Comparison of ENCODE assay signal across 8 cellular contexts in genomic region chr14:93114068-93114710, GRCh38. TPM values are rescaled to one million over a fixed set of nuclear protein-coding genes. Genes with fewer than 3 reads are reported as not detected.
DNase-seq lines count a peak whose midpoint lies in the region; ATAC-seq and TF ChIP-seq lines count a peak whose summit lies in the region.

No MANE protein-coding gene starts in this region.

- peaks cover 15% of the 10 kb centered on the region for H3K27me3 Mint-ChIP-seq in endothelial cell (ENCODE audit: unreplicated experiment)

- H3K36me3 ChIP-seq in neural cell (ENCODE audit: insufficient read depth, low read length) = no peaks in the 10 kb centered on the region

- H4K20me1 ChIP-seq in neural cell (ENCODE audit: insufficient read depth) = no peaks in the 10 kb centered on the region

- no peak overlapping the region for H3K27ac Mint-ChIP-seq in endothelial cell (ENCODE audit: unreplicated experiment)

- H3K4me1 Mint-ChIP-seq in endothelial cell (ENCODE audit: unreplicated experiment) = peaks cover 11% of the 10 kb centered on the region

- no peaks in the 10 kb centered on the region for H3K9me2 ChIP-seq in neural cell (ENCODE audit: insufficient read depth, low read length)

- peak overlapping the region; percentile 77 for H3K4me2 ChIP-seq in neural cell (ENCODE audit: low read length)

- H3K79me2 ChIP-seq in neural cell (replicated peaks; ENCODE audit: insufficient read depth, low read length) = peaks cover 18% of the 10 kb centered on the region

- ATAC-seq in HG03520 (IDR thresholded peaks at IDR 0.05; ENCODE audit: unreplicated experiment) (no peak), HG03457 (IDR thresholded peaks at IDR 0.05; ENCODE audit: unreplicated experiment) (no peak)

- H3K9me3 ChIP-seq in neural cell (ENCODE audit: low read length) = no peaks in the 10 kb centered on the region

- H3K27me3 ChIP-seq in neural cell (ENCODE audit: insufficient read depth, low read depth, low read length) = no peaks in the 10 kb centered on the region

- peak overlapping the region; percentile 84 for H3K4me3 Mint-ChIP-seq in endothelial cell (ENCODE audit: unreplicated experiment)

- H2AFZ ChIP-seq in neural cell (ENCODE audit: low read depth, low read length) = no peak overlapping the region

- peak overlapping the region; percentile 95 for H3K4me3 ChIP-seq in neural cell (ENCODE audit: low read length)

- peak overlapping the region; percentile 79 for H3K9ac ChIP-seq in neural cell (ENCODE audit: low read length)

- TF ChIP-seq RAD21 in neural cell (conservative IDR thresholded peaks at IDR 0.05) = no peak

- TF ChIP-seq CTCF in endothelial cell (IDR thresholded peaks at IDR 0.05; ENCODE audit: unreplicated experiment) (no peak), neural cell (IDR thresholded peaks at IDR 0.05; ENCODE audit: poor library complexity, severe bottlenecking) (no peak)

- H3F3A ChIP-seq in neural cell (ENCODE audit: insufficient read depth, low read length, poor library complexity, severe bottlenecking) = no peaks in the 10 kb centered on the region

- DNase-seq in NCI-H1417 (lab: John Stamatoyannopoulos, UW) (peak in 2 of 3 experiments; percentile 50 to 65), NCI-H1417 treated with DMSO at 0.1 percent for 48 hours (lab: John Stamatoyannopoulos, UW) (no peak), RPMI8226 (peak; percentile 27), endothelial cell (ENCODE audit: low spot score) (no peak), dedifferentiated amniotic fluid mesenchymal stem cell (ENCODE audit: extremely low spot score) (no peak)

- no peak for TF ChIP-seq EP300 in neural cell (conservative IDR thresholded peaks at IDR 0.05; ENCODE audit: poor library complexity, severe bottlenecking)

- peak overlapping the region; percentile 1 for H3K27ac ChIP-seq in neural cell (ENCODE audit: low read length)

- H3K36me3 Mint-ChIP-seq in endothelial cell (ENCODE audit: low read depth, unreplicated experiment) = no peaks in the 10 kb centered on the region

- H3K9me3 Mint-ChIP-seq in endothelial cell (ENCODE audit: unreplicated experiment) = no peaks in the 10 kb centered on the region

TF ChIP-seq in neural cell, 6 proteins besides CTCF, POLR2A, EP300 and RAD21:
- TF ChIP-seq TAF1 (IDR thresholded peaks at IDR 0.05; ENCODE audit: low read depth) (no peak), MXI1 (conservative IDR thresholded peaks at IDR 0.05; ENCODE audit: poor library complexity, severe bottlenecking) (peak; percentile 5)

RNA-seq across cellular contexts. Expression of gene ITPK1, which starts 1.5 kb away (rescaled TPM):
- 39.2 TPM for total RNA-seq in endothelial cell (ENCODE audit: unreplicated experiment)
- polyA plus RNA-seq in neural cell = 65.0 and 70.9 TPM in 2 replicates
- polyA minus RNA-seq in neural cell = 47.7 and 63.6 TPM in 2 replicates

Comparison
In these comparisons a context has a peak if more than half of its experiments do, and no peak if none do; other contexts are left out.
1. DNase-seq: peak in NCI-H1417 (2 of 3) and RPMI8226 (single experiment); none in NCI-H1417 treated with DMSO at 0.1 percent for 48 hours (single experiment), endothelial cell (single experiment) and dedifferentiated amniotic fluid mesenchymal stem cell (single experiment).